10 cellular contexts compared by ENCODE assay signal in the genomic region with DNA sequence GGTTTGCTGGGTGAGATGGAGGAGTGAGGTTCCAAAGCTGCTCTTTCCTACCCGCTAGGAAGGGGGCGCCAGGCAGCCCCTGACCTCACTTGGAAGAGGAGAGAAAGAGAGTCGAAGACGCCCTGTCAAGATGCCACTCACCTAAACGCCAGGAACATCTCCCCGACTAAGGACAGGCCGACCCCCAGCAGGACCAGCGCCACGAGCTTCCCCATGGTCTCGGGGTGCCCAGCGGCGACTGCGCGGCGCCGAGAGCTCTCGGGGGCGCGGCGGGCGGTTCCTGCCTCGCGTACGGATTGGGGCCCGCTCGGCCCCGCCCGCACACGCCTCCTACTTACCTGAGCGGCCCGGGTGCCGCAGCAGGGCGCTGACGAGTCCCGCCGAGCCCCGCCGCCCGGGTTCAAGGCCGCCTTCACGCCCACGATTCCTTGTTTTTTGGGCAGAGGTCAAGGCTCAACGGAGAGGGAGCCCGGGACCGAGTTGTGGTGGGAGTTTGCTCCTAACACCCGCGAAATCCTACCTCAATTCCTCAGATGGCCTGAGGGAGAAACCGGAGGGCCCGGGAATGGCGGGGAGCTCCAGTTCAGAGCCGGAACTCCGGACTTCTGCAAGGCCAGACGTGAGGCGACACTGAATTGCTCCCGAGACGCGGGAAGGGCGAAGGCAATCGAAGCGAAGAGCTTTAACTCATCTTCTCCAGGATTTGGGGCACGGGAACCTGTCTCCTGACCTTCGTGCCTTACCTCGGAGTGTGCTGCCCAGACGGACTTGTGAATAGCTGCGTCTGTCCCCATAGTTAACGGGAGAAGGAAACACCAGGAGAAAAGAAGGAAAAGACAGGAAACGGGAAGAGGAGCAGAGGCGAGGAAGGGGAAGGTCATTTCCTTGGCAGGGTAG. TPM values are rescaled to one million over a fixed set of nuclear protein-coding genes. Genes with fewer than 3 reads are reported as not detected.
DNase-seq lines count a peak whose midpoint lies in the region; ATAC-seq, FAIRE-seq and TF ChIP-seq lines count a peak whose summit lies in the region.
"Had no signal": no experiment of that assay in that cellular context is flagged by ENCODE, and none has a peak within 500 bp of the region (broad histone marks: within the 10 kb centered on the region; RNA-seq: fewer than 3 reads in every experiment).

A gene (minus strand): TSS at position 240 of the 897 bp plus-strand sequence. CDS start 25 bp downstream, at position 215.

- no peak within 1 kb of the TSS for H3K27ac ChIP-seq in Panc1 (ENCODE audit: low read length)
- H3K27ac ChIP-seq in endothelial cell of umbilical vein (ENCODE audit: insufficient read depth, low read depth, low read length) = no peak within 1 kb of the TSS
- H3K27ac ChIP-seq: 22Rv1, SK-N-MC had no signal

- no peaks in the 10 kb centered on the region for H4K20me1 ChIP-seq in endothelial cell of umbilical vein (replicated peaks; ENCODE audit: control insufficient read depth, extremely low read depth, insufficient read depth, low read length)

- CTCF ChIA-PET in Panc1 (lab: Charles Lee) = no interaction called here
- CTCF ChIA-PET in endothelial cell of umbilical vein (lab: Charles Lee) = interaction anchor here (0.6 to 2.4 kb wide), 9 partner anchors 15 to 1671 kb away, joined by 3 to 25 read pairs (median 3); no protein-coding TSS in a partner anchor

- H3K79me2 ChIP-seq in endothelial cell of umbilical vein (ENCODE audit: control insufficient read depth, insufficient read depth, low read length) = no peaks in the 10 kb centered on the region

- H2AFZ ChIP-seq in endothelial cell of umbilical vein (ENCODE audit: low read depth, low read length) = peak within 1 kb of the TSS; percentile 98

- intact Hi-C loops in Panc1 (cut with micrococcal nuclease; ENCODE audit: unreplicated experiment) = loop anchor here (5.0 kb wide), 2 partner anchors 81 to 949 kb away; no protein-coding TSS in a partner anchor
- intact Hi-C loops in endothelial cell of umbilical vein (cut with micrococcal nuclease) = loop anchor here (2.0 kb wide), 1 partner anchor 80 kb away; no protein-coding TSS in a partner anchor

- ATAC-seq in Panc1 = peak; percentile 89
- peak; percentile 62 for ATAC-seq in omental fat pad (ENCODE audit: low FRiP score)
- ATAC-seq in HG03280 (IDR thresholded peaks at IDR 0.05; ENCODE audit: unreplicated experiment) = no peak

- dilution Hi-C loops in endothelial cell of umbilical vein (cut with MboI; ENCODE audit: extremely low pct_ligation_motif_present, low sequenced_read_pairs) = no loop called here

- POLR2A ChIA-PET in Panc1 (lab: Charles Lee) = interaction anchor here (0.6 kb wide), 1 partner anchor 34 kb away, joined by 6 read pairs; no protein-coding TSS in a partner anchor
- POLR2A ChIA-PET in endothelial cell of umbilical vein (lab: Charles Lee) = no interaction called here

- TF ChIP-seq CTCF in Panc1 (IDR thresholded peaks at IDR 0.05) (peak; percentile 83), endothelial cell of umbilical vein (IDR thresholded peaks at IDR 0.05; ENCODE audit: extremely low read depth in 1 of 2, insufficient read depth in 1 of 2, low read depth in 1 of 2, low read length in 2 of 2) (peak in 1 of 2 donors; percentile 39), omental fat pad (IDR thresholded peaks at IDR 0.05) (no peak)

- no TSS peak for BruUV-seq in Panc1 (replicated peaks; lab: Mats Ljungman, UMichigan)
- no TSS peak for BruUV-seq in endothelial cell of umbilical vein (replicated peaks; lab: Mats Ljungman, UMichigan)

- H3K9me3 ChIP-seq in Panc1 (ENCODE audit: control insufficient read depth, insufficient read depth, low read depth, low read length) = no peaks in the 10 kb centered on the region
- H3K9me3 ChIP-seq in endothelial cell of umbilical vein (replicated peaks; ENCODE audit: control insufficient read depth, insufficient read depth, low read length) = no peaks in the 10 kb centered on the region

- peak within 1 kb of the TSS; percentile 28 for H3K9ac ChIP-seq in endothelial cell of umbilical vein (replicated peaks; ENCODE audit: extremely low read depth, insufficient read depth, low read length)

- TF ChIP-seq POLR2A in endothelial cell of umbilical vein (IDR thresholded peaks at IDR 0.05; ENCODE audit: low read depth, low read length) = no peak

- no peaks in the 10 kb centered on the region for H3K36me3 ChIP-seq in Panc1 (ENCODE audit: control insufficient read depth, insufficient read depth, low read length)
- H3K36me3 ChIP-seq in endothelial cell of umbilical vein (ENCODE audit: control insufficient read depth in 2 of 2, extremely low read depth in 1 of 2, insufficient read depth in 2 of 2, low read length in 2 of 2) = no peaks in the 10 kb centered on the region

- H3K4me2 ChIP-seq in endothelial cell of umbilical vein (ENCODE audit: insufficient read depth, low read length) = peak within 1 kb of the TSS; percentile 63

- no peaks in the 10 kb centered on the region for H3K27me3 ChIP-seq in Panc1 (ENCODE audit: control insufficient read depth, insufficient read depth, low read length)
- H3K27me3 ChIP-seq in endothelial cell of umbilical vein (ENCODE audit: control insufficient read depth in 2 of 2, insufficient read depth in 2 of 2, low read length in 2 of 2) = no peaks in the 10 kb centered on the region

- in situ Hi-C loops in Panc1 (cut with HindIII; ENCODE audit: low pct_unique_long_range_greater_than_20kb, low sequenced_read_pairs) = no loop called here

- no peak for FAIRE-seq in endothelial cell of umbilical vein (lab: Jason Lieb, UNC)

- H3K4me3 ChIP-seq in Panc1 (ENCODE audit: low read depth in 2 of 2, low read length in 2 of 2) (peak within 1 kb of the TSS; percentile 45 to 58), endothelial cell of umbilical vein (replicated peaks in 1 of 3; ENCODE audit: insufficient read depth in 1 of 3, low read depth in 1 of 3, low read length in 3 of 3) (peak within 1 kb of the TSS; percentile 37 to 53 (median 46))
- H3K4me3 ChIP-seq: SK-N-MC had no signal

- H3K9me1 ChIP-seq in endothelial cell of umbilical vein (replicated peaks; ENCODE audit: control insufficient read depth, extremely low read depth, insufficient read depth, low read length) = no peaks in the 10 kb centered on the region

- H3K4me1 ChIP-seq in Panc1 (ENCODE audit: control insufficient read depth, insufficient read depth, low read length) (no peaks in the 10 kb centered on the region), endothelial cell of umbilical vein (ENCODE audit: control insufficient read depth, extremely low read depth, insufficient read depth, low read length) (peaks cover 4% of the 10 kb centered on the region)

- DNase-seq in DMS 273 (lab: John Stamatoyannopoulos, UW; ENCODE audit: unreplicated experiment) (peak; percentile 50), DMS 273 treated with DMSO at 0.1 percent for 48 hours (lab: John Stamatoyannopoulos, UW) (no peak), Panc1 (ENCODE audit: low read depth, low spot score) (peak; percentile 61), endothelial cell of umbilical vein (ENCODE audit: low read depth, low spot score) (peak; percentile 26), omental fat pad (ENCODE audit: low spot score) (no peak), SHP77 (lab: John Stamatoyannopoulos, UW) (no peak), 8988T (no peak)

TF ChIP-seq in endothelial cell of umbilical vein, 7 proteins besides CTCF, POLR2A, EP300 and RAD21:
- peak; percentile 32 for TF ChIP-seq EZH2 (IDR thresholded peaks at IDR 0.05; ENCODE audit: borderline replicate concordance, low read depth, low read length, severe bottlenecking)
- TF ChIP-seq GATA2 (IDR thresholded peaks at IDR 0.05; ENCODE audit: insufficient read depth, insufficient read length, low read depth, low read length) = no peak
- TF ChIP-seq FOS (IDR thresholded peaks at IDR 0.05; ENCODE audit: borderline replicate concordance, insufficient read depth, low read length) = no peak

RNA-seq across cellular contexts. Expression of the gene that starts here (rescaled TPM):
- 1.2 TPM for total RNA-seq in Panc1 (2021; ENCODE audit: unreplicated experiment)
- polyA plus RNA-seq in Panc1 (2012; ENCODE audit: insufficient read length) = 0.74 TPM
- total RNA-seq in endothelial cell of umbilical vein = 2.0 and 3.4 TPM in 2 replicates
- polyA plus RNA-seq in endothelial cell of umbilical vein = 0.62 and 0.83 TPM in 2 replicates
- polyA plus RNA-seq in endothelial cell of umbilical vein (2011; cell fraction: cytosol; rRNA removed) = 0.32 and 0.37 TPM in 2 replicates
- polyA plus RNA-seq in endothelial cell of umbilical vein (2011; cell fraction: nucleus; rRNA removed) = 5.5 and 6.9 TPM in 2 replicates
- polyA plus RNA-seq in endothelial cell of umbilical vein (2012) = not detected in 2 replicates
- 0.34 and 2.2 TPM in 2 replicates for polyA minus RNA-seq in endothelial cell of umbilical vein
- polyA minus RNA-seq in endothelial cell of umbilical vein (2011; cell fraction: cytosol; rRNA and poly(A)+ RNA removed) = not detected
- 4.7 and 5.2 TPM in 2 replicates for polyA minus RNA-seq in endothelial cell of umbilical vein (2011; cell fraction: nucleus; rRNA and poly(A)+ RNA removed)
- 1 to 10 TPM; 1.3 to 4.3 (median 3.1) TPM for total RNA-seq in omental fat pad

Comparison
In these comparisons a context has a peak if more than half of its experiments do, and no peak if none do; other contexts are left out.
1. DNase-seq: peak in DMS 273 (single experiment), Panc1 (single experiment) and endothelial cell of umbilical vein (single experiment); none in DMS 273 treated with DMSO at 0.1 percent for 48 hours (single experiment), omental fat pad (single experiment), SHP77 (0 of 2) and 8988T (single experiment).